20 cellular contexts compared by ENCODE assay signal in genomic region chr7:18799899-18800298, GRCh38.
DNase-seq lines count a peak whose midpoint lies in the region; ATAC-seq, FAIRE-seq and TF ChIP-seq lines count a peak whose summit lies in the region.
"Had no signal": no experiment of that assay in that cellular context is flagged by ENCODE, and none has a peak within 500 bp of the region (broad histone marks: within the 10 kb centered on the region; RNA-seq: fewer than 3 reads in every experiment).

No MANE protein-coding gene starts in this region.

- H3K9me3 ChIP-seq in HepG2 (ENCODE audit: low read length): peaks cover 14% of the 10 kb centered on the region; the same call in 1 of the 2 replicates
- H3K9me3 ChIP-seq in right lobe of liver: no peaks in the 10 kb centered on the region
- no peaks in the 10 kb centered on the region for H3K9me3 ChIP-seq in SK-N-MC (ENCODE audit: low read depth, low read length)
- no peaks in the 10 kb centered on the region for H3K9me3 ChIP-seq in gastrocnemius medialis
- H3K9me3 ChIP-seq: A549; BLaER1 treated with 17β-estradiol and CSF1 and Interleukin-3, amounts not matched to agents 10 nM and 100 nM; Caco-2 had no signal

- TF ChIP-seq POLR2A in HepG2 (IDR thresholded peaks at IDR 0.05; ENCODE audit: insufficient read depth in 1 of 2, low read depth in 2 of 2, low read length in 2 of 2) (no peak), right lobe of liver (IDR thresholded peaks at IDR 0.05) (no peak), gastrocnemius medialis (IDR thresholded peaks at IDR 0.05) (no peak)

- no peak for DNase-seq in HepG2 (ENCODE audit: low spot score)
- DNase-seq in right lobe of liver: no peak
- DNase-seq in SK-N-MC (ENCODE audit: low read depth, low spot score): no peak
- DNase-seq in GM20000 (ENCODE audit: low spot score): no peak
- no peak for DNase-seq in gastrocnemius medialis
- DNase-seq: AML-193; Caco-2; Calu3; CD4-positive, alpha-beta T cell; CD8-positive, alpha-beta T cell; DMS79 treated with DMSO at 0.1 percent for 48 hours; GDM1 had no signal

- intact Hi-C loops in HepG2 (cut with micrococcal nuclease; ENCODE audit: unreplicated experiment) (no loop called here), right lobe of liver (cut with DNase I) (no loop called here), gastrocnemius medialis (cut with DNase I; ENCODE audit: low total_unique reads) (no loop called here)

- H3K27ac ChIP-seq in HepG2 (ENCODE audit: extremely low read length, insufficient read depth, low read length): no peak overlapping the region
- no peak overlapping the region for H3K27ac ChIP-seq in right lobe of liver
- peak overlapping the region; percentile 82 for H3K27ac ChIP-seq in SK-N-MC
- H3K27ac ChIP-seq in gastrocnemius medialis: no peak overlapping the region
- H3K27ac ChIP-seq: 22Rv1; A549; BLaER1 treated with 17β-estradiol and CSF1 and Interleukin-3, amounts not matched to agents 10 nM and 100 nM; C4-2B had no signal

- no peaks in the 10 kb centered on the region for H3K79me2 ChIP-seq in HepG2 (ENCODE audit: insufficient read depth, low read length)

- TF ChIP-seq EP300 in HepG2 (IDR thresholded peaks at IDR 0.05; ENCODE audit: low read depth in 2 of 2, low read length in 2 of 2): no peak
- TF ChIP-seq EP300 in HepG2 (CRISPR knock-in tag; IDR thresholded peaks at IDR 0.05; ENCODE audit: borderline replicate concordance): no peak

- no peak overlapping the region for H3K9ac ChIP-seq in HepG2 (ENCODE audit: insufficient read depth, low read depth, low read length)
- H3K9ac ChIP-seq in SK-N-MC (ENCODE audit: insufficient read length): no peak overlapping the region
- H3K9ac ChIP-seq: BLaER1 treated with 17β-estradiol and CSF1 and Interleukin-3, amounts not matched to agents 10 nM and 100 nM had no signal

- no peak for TF ChIP-seq RAD21 in HepG2 (CRISPR knock-in tag; IDR thresholded peaks at IDR 0.05)

- CTCF ChIA-PET in HepG2 (lab: Yijun Ruan, JAX; ENCODE audit: low intra/inter-chr PET ratio, low total read pairs): no interaction called here

- no peaks in the 10 kb centered on the region for H4K20me1 ChIP-seq in HepG2 (ENCODE audit: insufficient read depth, low read length)
- H4K20me1 ChIP-seq: BLaER1 treated with 17β-estradiol and CSF1 and Interleukin-3, amounts not matched to agents 10 nM and 100 nM had no signal

- POLR2A ChIA-PET in HepG2 (lab: Yijun Ruan, JAX): no interaction called here

- no peak overlapping the region for H3K4me2 ChIP-seq in HepG2 (ENCODE audit: low read depth, low read length)
- H3K4me2 ChIP-seq: A549; BLaER1 treated with 17β-estradiol and CSF1 and Interleukin-3, amounts not matched to agents 10 nM and 100 nM had no signal

- H2AFZ ChIP-seq in HepG2 (ENCODE audit: low read length): no peak overlapping the region

- ATAC-seq in HepG2 (no peak), right lobe of liver (no peak), gastrocnemius medialis (no peak)
- ATAC-seq: A549; CD8-positive, alpha-beta T cell; GM12878 had no signal

- WGBS in HepG2 (ENCODE audit: low lambda C conversion rate): 0% methylated on average over 1 of the region's 1 CpG
- 54% methylated on average over 1 of the region's 1 CpG for WGBS in right lobe of liver (ENCODE audit: insufficient coverage, low coverage, low lambda C conversion rate, missing lambda C conversion rate)

- in situ Hi-C loops in HepG2 (cut with HindIII; ENCODE audit: extremely low pct_ligation_motif_present, low pct_unique_long_range_greater_than_20kb) (no loop called here), gastrocnemius medialis (cut with MboI; ENCODE audit: low sequenced_read_pairs in 4 of 4) (no loop called here)

- no peak for TF ChIP-seq CTCF in HepG2 (CRISPR knock-in tag; IDR thresholded peaks at IDR 0.05)
- no peak for TF ChIP-seq CTCF in right lobe of liver (IDR thresholded peaks at IDR 0.05)
- no peak for TF ChIP-seq CTCF in GM20000 (IDR thresholded peaks at IDR 0.05; ENCODE audit: extremely low read depth, missing control alignments)
- no peak for TF ChIP-seq CTCF in gastrocnemius medialis (IDR thresholded peaks at IDR 0.05 in 4 of 5, conservative IDR thresholded peaks at IDR 0.05 in 1 of 5)

- H3K27me3 ChIP-seq in HepG2 (ENCODE audit: control insufficient read depth in 1 of 2, insufficient read depth in 2 of 2, low read length in 2 of 2) (no peaks in the 10 kb centered on the region), right lobe of liver (no peaks in the 10 kb centered on the region), gastrocnemius medialis (no peaks in the 10 kb centered on the region)
- H3K27me3 ChIP-seq: BLaER1 treated with 17β-estradiol and CSF1 and Interleukin-3, amounts not matched to agents 10 nM and 100 nM had no signal

- BruUV-seq in HepG2 (replicated peaks; lab: Mats Ljungman, UMichigan): no TSS peak

- no peaks in the 10 kb centered on the region for H3K4me1 ChIP-seq in HepG2 (ENCODE audit: insufficient read depth, low read length)
- H3K4me1 ChIP-seq in right lobe of liver: no peaks in the 10 kb centered on the region
- H3K4me1 ChIP-seq in gastrocnemius medialis: no peaks in the 10 kb centered on the region
- H3K4me1 ChIP-seq: A549; BLaER1 treated with 17β-estradiol and CSF1 and Interleukin-3, amounts not matched to agents 10 nM and 100 nM; Caco-2 had no signal

- FAIRE-seq in HepG2 (lab: Jason Lieb, UNC): no peak
- FAIRE-seq: A549, D721Med, GM12892, GM18507 had no signal

- no peaks in the 10 kb centered on the region for H3K36me3 ChIP-seq in HepG2 (replicated peaks in 1 of 2; ENCODE audit: control insufficient read depth in 1 of 2, insufficient read depth in 2 of 2, low read length in 2 of 2)
- H3K36me3 ChIP-seq in right lobe of liver: no peaks in the 10 kb centered on the region
- peaks cover 4% of the 10 kb centered on the region; the same call in 1 of the 2 replicates for H3K36me3 ChIP-seq in SK-N-MC (ENCODE audit: insufficient read depth, low read length)
- H3K36me3 ChIP-seq in gastrocnemius medialis: no peaks in the 10 kb centered on the region
- H3K36me3 ChIP-seq: BLaER1 treated with 17β-estradiol and CSF1 and Interleukin-3, amounts not matched to agents 10 nM and 100 nM had no signal

- no peak overlapping the region for H3K4me3 ChIP-seq in HepG2 (replicated peaks in 1 of 3; ENCODE audit: insufficient read depth in 1 of 3, low read depth in 2 of 3, low read length in 3 of 3)
- no peak overlapping the region for H3K4me3 ChIP-seq in right lobe of liver
- H3K4me3 ChIP-seq in SK-N-MC: no peak overlapping the region
- no peak overlapping the region for H3K4me3 ChIP-seq in gastrocnemius medialis
- H3K4me3 ChIP-seq: A549; BLaER1 treated with 17β-estradiol and CSF1 and Interleukin-3, amounts not matched to agents 10 nM and 100 nM; GM12878 had no signal

TF ChIP-seq in HepG2, 621 proteins besides CTCF, POLR2A, EP300 and RAD21:
- TF ChIP-seq ZNF264 (CRISPR knock-in tag; IDR thresholded peaks at IDR 0.05): no peak
- peak; percentile 61; the same call in 1 of the 2 replicates for TF ChIP-seq CREB1 (IDR thresholded peaks at IDR 0.05)
- TF ChIP-seq CREB1 (CRISPR knock-in tag; IDR thresholded peaks at IDR 0.05): no peak
- TF ChIP-seq ATF7 (IDR thresholded peaks at IDR 0.05): peak; percentile 92
- no peak for TF ChIP-seq ATF7 (CRISPR knock-in tag; IDR thresholded peaks at IDR 0.05)
TF ChIP-seq in HepG2: peak in this region for 2.
